In the genomic region with DNA sequence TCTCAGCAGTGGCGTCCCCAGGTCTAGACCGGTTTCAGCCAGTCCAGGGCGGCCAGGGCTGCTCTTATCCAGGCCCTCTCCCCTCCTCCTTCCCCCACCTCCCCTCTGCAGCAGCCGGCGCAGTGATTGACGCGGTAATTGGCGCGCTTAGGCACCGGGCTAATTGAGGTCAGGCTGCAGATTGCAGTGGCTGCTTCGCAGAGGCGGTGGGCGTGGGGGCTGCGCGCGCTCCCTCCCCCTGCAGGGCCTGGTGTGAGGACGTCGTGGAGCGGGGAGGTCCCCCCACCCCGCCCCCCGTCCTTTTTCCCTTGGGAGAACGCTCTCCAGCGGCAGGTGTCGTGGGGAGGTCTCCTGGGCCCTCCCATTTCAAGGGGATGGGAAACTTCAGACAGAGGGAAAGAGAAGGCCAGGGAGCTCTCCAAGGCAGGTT, we compare ENCODE assay signal across 16 cellular contexts.
DNase-seq lines count a peak whose midpoint lies in the region; ATAC-seq and TF ChIP-seq lines count a peak whose summit lies in the region.
"Had no signal": no experiment of that assay in that cellular context is flagged by ENCODE, and none has a peak within 500 bp of the region (broad histone marks: within the 10 kb centered on the region; RNA-seq: fewer than 3 reads in every experiment).

No MANE protein-coding gene starts in this region.

- DNase-seq in ELF-1 (ENCODE audit: low read depth, low spot score) (peak; percentile 89), NCI-H146 (lab: John Stamatoyannopoulos, UW) (peak; percentile 92), WTC11 (ENCODE audit: low spot score) (peak; percentile 77), mesothelial cell of epicardium (ENCODE audit: low spot score in 2 of 2, unreplicated experiment in 2 of 2) (peak; percentile 24 to 41), epidermal melanocyte (ENCODE audit: insufficient read length, low spot score) (no peak), testis (no peak)
- no peak for DNase-seq in activated naive CD4-positive, alpha-beta T cell (lab: John Stamatoyannopoulos, UW)
- no peak for DNase-seq in activated CD4-positive, alpha-beta T cell treated with anti-CD3 and anti-CD28 coated beads, Interleukin-2, amount 10 ng/mL, durations not matched to agents 24 days and 14 days
- DNase-seq: activated CD4-positive, alpha-beta T cell treated with anti-CD3 and anti-CD28 coated beads for 1 hour; activated T-cell treated with anti-CD3 and anti-CD28 coated beads, Interleukin-2, amount 50 U/mL, for 72 hours; GDM1; MG63; OCI-M1; sigmoid colon; stimulated activated naive CD8-positive, alpha-beta T cell treated with anti-CD3 and anti-CD28 coated beads, Interleukin-15, amount 100 ng/mL, for 72 hours had no signal

- peak overlapping the region; percentile 31 for H3K4me3 Mint-ChIP-seq in WTC11
- H3K4me3 Mint-ChIP-seq in mesothelial cell of epicardium: peak overlapping the region; percentile 6
- no peak overlapping the region for H3K4me3 Mint-ChIP-seq in activated CD4-positive, alpha-beta T cell treated with anti-CD3 and anti-CD28 coated beads, Interleukin-2, amount 10 ng/mL, durations not matched to agents 24 days and 14 days
- H3K4me3 Mint-ChIP-seq: activated T-cell treated with anti-CD3 and anti-CD28 coated beads, Interleukin-2, amount 50 U/mL, for 72 hours; B cell; stimulated activated naive CD8-positive, alpha-beta T cell treated with anti-CD3 and anti-CD28 coated beads, Interleukin-15, amount 100 ng/mL, for 72 hours had no signal

- H3K36me3 Mint-ChIP-seq in WTC11 (no peaks in the 10 kb centered on the region), mesothelial cell of epicardium (no peaks in the 10 kb centered on the region)
- H3K36me3 Mint-ChIP-seq in activated CD4-positive, alpha-beta T cell treated with anti-CD3 and anti-CD28 coated beads, Interleukin-2, amount 10 ng/mL, durations not matched to agents 24 days and 14 days (ENCODE audit: low read depth): no peaks in the 10 kb centered on the region

- no peak for TF ChIP-seq POLR2A in testis (IDR thresholded peaks at IDR 0.05)

- H3K9me3 Mint-ChIP-seq in WTC11: peaks cover 7% of the 10 kb centered on the region; the same call in 1 of the 2 replicates
- H3K9me3 Mint-ChIP-seq in mesothelial cell of epicardium: no peaks in the 10 kb centered on the region
- H3K9me3 Mint-ChIP-seq in activated CD4-positive, alpha-beta T cell treated with anti-CD3 and anti-CD28 coated beads, Interleukin-2, amount 10 ng/mL, durations not matched to agents 24 days and 14 days: no peaks in the 10 kb centered on the region
- H3K9me3 Mint-ChIP-seq: activated T-cell treated with anti-CD3 and anti-CD28 coated beads, Interleukin-2, amount 50 U/mL, for 72 hours; stimulated activated naive CD8-positive, alpha-beta T cell treated with anti-CD3 and anti-CD28 coated beads, Interleukin-15, amount 100 ng/mL, for 72 hours had no signal

- H3K27ac Mint-ChIP-seq in WTC11 (no peak overlapping the region), mesothelial cell of epicardium (no peak overlapping the region)
- H3K27ac Mint-ChIP-seq in activated CD4-positive, alpha-beta T cell treated with anti-CD3 and anti-CD28 coated beads, Interleukin-2, amount 10 ng/mL, durations not matched to agents 24 days and 14 days: no peak overlapping the region
- H3K27ac Mint-ChIP-seq: activated T-cell treated with anti-CD3 and anti-CD28 coated beads, Interleukin-2, amount 50 U/mL, for 72 hours; B cell; stimulated activated naive CD8-positive, alpha-beta T cell treated with anti-CD3 and anti-CD28 coated beads, Interleukin-15, amount 100 ng/mL, for 72 hours had no signal

- H3K27ac ChIP-seq in testis: no peak overlapping the region
- H3K27ac ChIP-seq: sigmoid colon had no signal

- WGBS in testis, 2 donors: 0 to 6% methylated on average over 4 to 24 of the region's 24 CpGs

- no peaks in the 10 kb centered on the region for H3K9me3 ChIP-seq in testis
- H3K9me3 ChIP-seq: MG63, sigmoid colon had no signal

- CTCF ChIA-PET in WTC11 (lab: Charles Lee): interaction anchor here (0.7 to 4.3 kb wide), 8 partner anchors 10 to 515 kb away, joined by 3 to 22 read pairs (median 4); no protein-coding TSS in a partner anchor

- H3K36me3 ChIP-seq in testis (ENCODE audit: low read depth, missing control alignments): no peaks in the 10 kb centered on the region
- H3K36me3 ChIP-seq: MG63, sigmoid colon had no signal

- ATAC-seq in WTC11: peak; percentile 85
- ATAC-seq: activated T-cell treated with anti-CD3 and anti-CD28 coated beads, Interleukin-2, amount 50 U/mL, for 72 hours; stimulated activated naive CD8-positive, alpha-beta T cell treated with anti-CD3 and anti-CD28 coated beads, Interleukin-15, amount 100 ng/mL, for 72 hours had no signal

- intact Hi-C loops in testis (cut with DNase I; ENCODE audit: low total_unique reads): no loop called here
- intact Hi-C loops in activated CD4-positive, alpha-beta T cell treated with anti-CD3 and anti-CD28 coated beads, Interleukin-2, amount 10 ng/mL, durations not matched to agents 24 days and 14 days (cut with micrococcal nuclease): no loop called here

- peaks cover 15% of the 10 kb centered on the region for H3K4me1 Mint-ChIP-seq in WTC11
- H3K4me1 Mint-ChIP-seq in mesothelial cell of epicardium: peaks cover 27% of the 10 kb centered on the region
- no peaks in the 10 kb centered on the region for H3K4me1 Mint-ChIP-seq in activated CD4-positive, alpha-beta T cell treated with anti-CD3 and anti-CD28 coated beads, Interleukin-2, amount 10 ng/mL, durations not matched to agents 24 days and 14 days
- H3K4me1 Mint-ChIP-seq: B cell; stimulated activated naive CD8-positive, alpha-beta T cell treated with anti-CD3 and anti-CD28 coated beads, Interleukin-15, amount 100 ng/mL, for 72 hours had no signal

- POLR2A ChIA-PET in WTC11 (lab: Charles Lee): interaction anchor here (0.7 to 0.8 kb wide), 4 partner anchors 25 to 1038 kb away, joined by 3 to 6 read pairs (median 4); no protein-coding TSS in a partner anchor

- no peak for TF ChIP-seq CTCF in WTC11 (IDR thresholded peaks at IDR 0.05)
- TF ChIP-seq CTCF in mesothelial cell of epicardium (IDR thresholded peaks at IDR 0.05; ENCODE audit: unreplicated experiment): no peak
- no peak for TF ChIP-seq CTCF in testis (IDR thresholded peaks at IDR 0.05)

- H3K27me3 Mint-ChIP-seq in WTC11 (ENCODE audit: low read depth) (no peaks in the 10 kb centered on the region; the same call in 1 of the 2 replicates), mesothelial cell of epicardium (ENCODE audit: low read depth) (peaks cover 44% of the 10 kb centered on the region)
- peaks cover 14% of the 10 kb centered on the region for H3K27me3 Mint-ChIP-seq in activated CD4-positive, alpha-beta T cell treated with anti-CD3 and anti-CD28 coated beads, Interleukin-2, amount 10 ng/mL, durations not matched to agents 24 days and 14 days

- no peaks in the 10 kb centered on the region for H3K27me3 ChIP-seq in testis

- H3K4me3 ChIP-seq in testis: peak overlapping the region in 1 of 2 donors; percentile 36
- H3K4me3 ChIP-seq: MG63, sigmoid colon had no signal

- H3K4me1 ChIP-seq in testis: no peaks in the 10 kb centered on the region

TF ChIP-seq in WTC11, 78 proteins besides CTCF, POLR2A, EP300 and RAD21:
- TF ChIP-seq ZNF671 (CRISPR knock-in tag; IDR thresholded peaks at IDR 0.05) (no peak), KAT7 (CRISPR knock-in tag; IDR thresholded peaks at IDR 0.05; ENCODE audit: borderline replicate concordance) (no peak), SP1 (CRISPR knock-in tag; conservative IDR thresholded peaks at IDR 0.05) (peak; percentile 37; the same call in 1 of the 2 replicates), CREM (CRISPR knock-in tag; IDR thresholded peaks at IDR 0.05) (peak; percentile 30; the same call in 1 of the 2 replicates), TP53 (CRISPR knock-in tag; IDR thresholded peaks at IDR 0.05) (0 out of 2 replicates have a peak, but pooled peaks have one; percentile 38), ZNF232 (CRISPR knock-in tag; IDR thresholded peaks at IDR 0.05) (no peak), GTF2I (CRISPR knock-in tag; conservative IDR thresholded peaks at IDR 0.05) (no peak), FOXP1 (CRISPR knock-in tag; IDR thresholded peaks at IDR 0.05; ENCODE audit: borderline replicate concordance) (peak; percentile 57; the same call in 1 of the 2 replicates)
- TF ChIP-seq, protein P1, sequence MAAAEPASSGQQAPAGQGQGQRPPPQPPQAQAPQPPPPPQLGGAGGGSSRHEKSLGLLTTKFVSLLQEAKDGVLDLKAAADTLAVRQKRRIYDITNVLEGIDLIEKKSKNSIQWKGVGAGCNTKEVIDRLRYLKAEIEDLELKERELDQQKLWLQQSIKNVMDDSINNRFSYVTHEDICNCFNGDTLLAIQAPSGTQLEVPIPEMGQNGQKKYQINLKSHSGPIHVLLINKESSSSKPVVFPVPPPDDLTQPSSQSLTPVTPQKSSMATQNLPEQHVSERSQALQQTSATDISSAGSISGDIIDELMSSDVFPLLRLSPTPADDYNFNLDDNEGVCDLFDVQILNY (CRISPR knock-in tag; IDR thresholded peaks at IDR 0.05): peak; percentile 73; the same call in 1 of the 2 replicates
- TF ChIP-seq, protein P2, sequence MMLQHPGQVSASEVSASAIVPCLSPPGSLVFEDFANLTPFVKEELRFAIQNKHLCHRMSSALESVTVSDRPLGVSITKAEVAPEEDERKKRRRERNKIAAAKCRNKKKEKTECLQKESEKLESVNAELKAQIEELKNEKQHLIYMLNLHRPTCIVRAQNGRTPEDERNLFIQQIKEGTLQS (CRISPR knock-in tag; conservative IDR thresholded peaks at IDR 0.05): no peak

Comparison
In these comparisons a context has a peak if more than half of its experiments do, and no peak if none do; other contexts are left out.
1. DNase-seq: peak in ELF-1 (single experiment), NCI-H146 (single experiment), WTC11 (single experiment) and mesothelial cell of epicardium (2 of 2); none in activated naive CD4-positive, alpha-beta T cell (0 of 4), epidermal melanocyte (single experiment), testis (single experiment) and activated CD4-positive, alpha-beta T cell treated with anti-CD3 and anti-CD28 coated beads, Interleukin-2, amount 10 ng/mL, durations not matched to agents 24 days and 14 days (single experiment).